1 cellular context compared by ENCODE assay signal in the genomic region with DNA sequence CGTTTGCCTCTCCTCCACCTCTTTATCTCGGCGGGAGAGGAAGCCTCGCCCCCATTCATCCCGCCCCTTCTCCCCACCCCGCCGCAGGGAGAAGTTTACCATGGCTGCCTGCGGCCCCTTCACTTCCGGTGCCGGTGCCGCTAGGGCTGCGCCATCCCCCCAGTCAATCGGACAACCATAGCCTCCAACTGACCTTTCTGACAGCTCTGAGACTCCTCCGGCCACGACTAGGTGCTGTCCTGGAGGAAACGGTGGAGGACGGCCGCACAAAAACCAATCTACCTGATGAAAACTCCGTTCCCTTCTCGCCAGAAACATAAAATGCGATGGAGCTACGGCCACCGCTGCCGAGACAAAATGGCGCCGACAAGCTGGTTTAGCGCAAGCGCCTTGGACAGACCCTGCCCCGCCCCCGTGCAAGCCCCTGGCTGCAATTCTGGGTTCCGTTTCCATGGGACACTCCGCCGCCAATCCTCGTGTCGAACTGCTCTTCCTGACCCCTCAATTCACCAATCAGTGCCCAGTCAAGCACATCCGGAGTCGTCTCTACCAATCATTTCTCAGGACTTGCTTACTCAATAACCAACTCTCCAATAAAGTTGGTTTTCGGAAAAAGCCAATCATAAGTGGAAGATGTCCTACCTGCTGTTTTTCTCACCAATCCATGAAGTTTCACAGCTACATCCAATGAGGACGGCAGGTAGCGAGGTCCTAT.
TF ChIP-seq lines count a peak whose summit lies in the region.

No MANE protein-coding gene starts in this region.

TF ChIP-seq in HepG2, 621 proteins besides CTCF, POLR2A, EP300 and RAD21 (continued from another document and continues in another):
- TF ChIP-seq ZNF678 (CRISPR knock-in tag; IDR thresholded peaks at IDR 0.05) (no peak), SAP130 (CRISPR knock-in tag; IDR thresholded peaks at IDR 0.05; ENCODE audit: low read depth) (peak; percentile 75; the same call in 1 of the 2 replicates), ZBTB38 (CRISPR knock-in tag; IDR thresholded peaks at IDR 0.05) (peak; percentile 57; the same call in 1 of the 2 replicates), NFE2L2 (IDR thresholded peaks at IDR 0.05; ENCODE audit: low read length) (no peak), HES4 (CRISPR knock-in tag; IDR thresholded peaks at IDR 0.05; ENCODE audit: borderline replicate concordance) (no peak), ZNF260 (CRISPR knock-in tag; IDR thresholded peaks at IDR 0.05; ENCODE audit: borderline replicate concordance, low read depth) (no peak), MXI1 (IDR thresholded peaks at IDR 0.05; ENCODE audit: borderline replicate concordance, low read depth, low read length) (peak; percentile 70; the same call in 2 of the 3 replicates), SPEN (CRISPR knock-in tag; IDR thresholded peaks at IDR 0.05; ENCODE audit: low read depth) (peak; percentile 75; the same call in 1 of the 2 replicates), ZNF235 (CRISPR knock-in tag; IDR thresholded peaks at IDR 0.05; ENCODE audit: borderline replicate concordance) (no peak), THYN1 (CRISPR knock-in tag; IDR thresholded peaks at IDR 0.05; ENCODE audit: borderline replicate concordance, low read depth) (no peak), PRPF4 (IDR thresholded peaks at IDR 0.05; ENCODE audit: low read depth, low read length, poor library complexity, severe bottlenecking) (no peak), NFKB2 (CRISPR knock-in tag; IDR thresholded peaks at IDR 0.05; ENCODE audit: borderline replicate concordance) (peak; percentile 65; the same call in 1 of the 2 replicates), ZNF629 (CRISPR knock-in tag; conservative IDR thresholded peaks at IDR 0.05) (0 out of 2 replicates have a peak, but pooled peaks have one; percentile 10), HMG20B (CRISPR knock-in tag; conservative IDR thresholded peaks at IDR 0.05) (no peak), ZNF143 (CRISPR knock-in tag; IDR thresholded peaks at IDR 0.05) (no peak), AHR (CRISPR knock-in tag; IDR thresholded peaks at IDR 0.05) (no peak), SMARCC2 (IDR thresholded peaks at IDR 0.05) (no peak), NFE2L1 (CRISPR knock-in tag; IDR thresholded peaks at IDR 0.05; ENCODE audit: borderline replicate concordance) (no peak), ZNF749 (CRISPR knock-in tag; IDR thresholded peaks at IDR 0.05; ENCODE audit: borderline replicate concordance) (no peak), NKX3-1 (CRISPR knock-in tag; IDR thresholded peaks at IDR 0.05) (no peak), NCOA1 (CRISPR knock-in tag; IDR thresholded peaks at IDR 0.05) (no peak), ZNF616 (CRISPR knock-in tag; IDR thresholded peaks at IDR 0.05; ENCODE audit: low read depth) (no peak), ZBTB7A (CRISPR knock-in tag; IDR thresholded peaks at IDR 0.05) (peak; percentile 58; the same call in 1 of the 2 replicates), ZNF546 (CRISPR knock-in tag; conservative IDR thresholded peaks at IDR 0.05) (no peak; the same call in 1 of the 2 replicates), MEF2D (CRISPR knock-in tag; IDR thresholded peaks at IDR 0.05) (0 out of 2 replicates have a peak, but pooled peaks have one; percentile 39), ZC3H4 (CRISPR knock-in tag; IDR thresholded peaks at IDR 0.05; ENCODE audit: borderline replicate concordance) (no peak), SP4 (CRISPR knock-in tag; IDR thresholded peaks at IDR 0.05) (0 out of 2 replicates have a peak, but pooled peaks have one; percentile 24), ZSCAN9 (CRISPR knock-in tag; IDR thresholded peaks at IDR 0.05; ENCODE audit: borderline replicate concordance) (no peak), ZNF282 (IDR thresholded peaks at IDR 0.05; ENCODE audit: partially characterized antibody) (no peak), PHF20 (CRISPR knock-in tag; IDR thresholded peaks at IDR 0.05) (peak; percentile 82), YEATS2 (CRISPR knock-in tag; IDR thresholded peaks at IDR 0.05; ENCODE audit: borderline replicate concordance) (peak; percentile 81; the same call in 1 of the 2 replicates), IKZF4 (CRISPR knock-in tag; IDR thresholded peaks at IDR 0.05; ENCODE audit: borderline replicate concordance, low read depth, not compliant biosample characterization) (no peak), KLF6 (CRISPR knock-in tag; IDR thresholded peaks at IDR 0.05) (peak; percentile 68; the same call in 1 of the 2 replicates), PHF5A (CRISPR knock-in tag; IDR thresholded peaks at IDR 0.05; ENCODE audit: low read depth, unreplicated experiment) (no peak), GTF3A (CRISPR knock-in tag; conservative IDR thresholded peaks at IDR 0.05) (0 out of 2 replicates have a peak, but pooled peaks have one; percentile 51), SOX6 (IDR thresholded peaks at IDR 0.05) (no peak), SOX6 (CRISPR knock-in tag; IDR thresholded peaks at IDR 0.05) (peak; percentile 17; the same call in 1 of the 2 replicates), ZMYM4 (CRISPR knock-in tag; IDR thresholded peaks at IDR 0.05) (peak; percentile 97), RCOR2 (CRISPR knock-in tag; IDR thresholded peaks at IDR 0.05) (no peak), FOSL2 (CRISPR knock-in tag; IDR thresholded peaks at IDR 0.05) (0 out of 2 replicates have a peak, but pooled peaks have one; percentile 32), ZNF274 (CRISPR knock-in tag; IDR thresholded peaks at IDR 0.05) (peak; percentile 43; the same call in 1 of the 2 replicates), ZNF232 (CRISPR knock-in tag; IDR thresholded peaks at IDR 0.05; ENCODE audit: borderline replicate concordance) (no peak), SRSF1 (optimal IDR thresholded peaks at IDR 0.05; ENCODE audit: low read depth, low read length) (peak; percentile 72), MIER3 (CRISPR knock-in tag; IDR thresholded peaks at IDR 0.05; ENCODE audit: borderline replicate concordance) (0 out of 2 replicates have a peak, but pooled peaks have one; percentile 11)
- TF ChIP-seq, protein P1, sequence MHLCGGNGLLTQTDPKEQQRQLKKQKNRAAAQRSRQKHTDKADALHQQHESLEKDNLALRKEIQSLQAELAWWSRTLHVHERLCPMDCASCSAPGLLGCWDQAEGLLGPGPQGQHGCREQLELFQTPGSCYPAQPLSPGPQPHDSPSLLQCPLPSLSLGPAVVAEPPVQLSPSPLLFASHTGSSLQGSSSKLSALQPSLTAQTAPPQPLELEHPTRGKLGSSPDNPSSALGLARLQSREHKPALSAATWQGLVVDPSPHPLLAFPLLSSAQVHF (CRISPR knock-in tag; IDR thresholded peaks at IDR 0.05), result no peak
- TF ChIP-seq, protein P2, sequence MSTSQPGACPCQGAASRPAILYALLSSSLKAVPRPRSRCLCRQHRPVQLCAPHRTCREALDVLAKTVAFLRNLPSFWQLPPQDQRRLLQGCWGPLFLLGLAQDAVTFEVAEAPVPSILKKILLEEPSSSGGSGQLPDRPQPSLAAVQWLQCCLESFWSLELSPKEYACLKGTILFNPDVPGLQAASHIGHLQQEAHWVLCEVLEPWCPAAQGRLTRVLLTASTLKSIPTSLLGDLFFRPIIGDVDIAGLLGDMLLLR (CRISPR knock-in tag; IDR thresholded peaks at IDR 0.05), result no peak
- TF ChIP-seq, protein P3, sequence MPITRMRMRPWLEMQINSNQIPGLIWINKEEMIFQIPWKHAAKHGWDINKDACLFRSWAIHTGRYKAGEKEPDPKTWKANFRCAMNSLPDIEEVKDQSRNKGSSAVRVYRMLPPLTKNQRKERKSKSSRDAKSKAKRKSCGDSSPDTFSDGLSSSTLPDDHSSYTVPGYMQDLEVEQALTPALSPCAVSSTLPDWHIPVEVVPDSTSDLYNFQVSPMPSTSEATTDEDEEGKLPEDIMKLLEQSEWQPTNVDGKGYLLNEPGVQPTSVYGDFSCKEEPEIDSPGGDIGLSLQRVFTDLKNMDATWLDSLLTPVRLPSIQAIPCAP (CRISPR knock-in tag; IDR thresholded peaks at IDR 0.05; ENCODE audit: low read depth), result no peak
- TF ChIP-seq, protein P4, sequence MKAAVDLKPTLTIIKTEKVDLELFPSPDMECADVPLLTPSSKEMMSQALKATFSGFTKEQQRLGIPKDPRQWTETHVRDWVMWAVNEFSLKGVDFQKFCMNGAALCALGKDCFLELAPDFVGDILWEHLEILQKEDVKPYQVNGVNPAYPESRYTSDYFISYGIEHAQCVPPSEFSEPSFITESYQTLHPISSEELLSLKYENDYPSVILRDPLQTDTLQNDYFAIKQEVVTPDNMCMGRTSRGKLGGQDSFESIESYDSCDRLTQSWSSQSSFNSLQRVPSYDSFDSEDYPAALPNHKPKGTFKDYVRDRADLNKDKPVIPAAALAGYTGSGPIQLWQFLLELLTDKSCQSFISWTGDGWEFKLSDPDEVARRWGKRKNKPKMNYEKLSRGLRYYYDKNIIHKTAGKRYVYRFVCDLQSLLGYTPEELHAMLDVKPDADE (CRISPR knock-in tag; IDR thresholded peaks at IDR 0.05), result no peak
- TF ChIP-seq, protein P5, sequence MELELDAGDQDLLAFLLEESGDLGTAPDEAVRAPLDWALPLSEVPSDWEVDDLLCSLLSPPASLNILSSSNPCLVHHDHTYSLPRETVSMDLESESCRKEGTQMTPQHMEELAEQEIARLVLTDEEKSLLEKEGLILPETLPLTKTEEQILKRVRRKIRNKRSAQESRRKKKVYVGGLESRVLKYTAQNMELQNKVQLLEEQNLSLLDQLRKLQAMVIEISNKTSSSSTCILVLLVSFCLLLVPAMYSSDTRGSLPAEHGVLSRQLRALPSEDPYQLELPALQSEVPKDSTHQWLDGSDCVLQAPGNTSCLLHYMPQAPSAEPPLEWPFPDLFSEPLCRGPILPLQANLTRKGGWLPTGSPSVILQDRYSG (CRISPR knock-in tag; IDR thresholded peaks at IDR 0.05), result no peak
- TF ChIP-seq, protein P6, sequence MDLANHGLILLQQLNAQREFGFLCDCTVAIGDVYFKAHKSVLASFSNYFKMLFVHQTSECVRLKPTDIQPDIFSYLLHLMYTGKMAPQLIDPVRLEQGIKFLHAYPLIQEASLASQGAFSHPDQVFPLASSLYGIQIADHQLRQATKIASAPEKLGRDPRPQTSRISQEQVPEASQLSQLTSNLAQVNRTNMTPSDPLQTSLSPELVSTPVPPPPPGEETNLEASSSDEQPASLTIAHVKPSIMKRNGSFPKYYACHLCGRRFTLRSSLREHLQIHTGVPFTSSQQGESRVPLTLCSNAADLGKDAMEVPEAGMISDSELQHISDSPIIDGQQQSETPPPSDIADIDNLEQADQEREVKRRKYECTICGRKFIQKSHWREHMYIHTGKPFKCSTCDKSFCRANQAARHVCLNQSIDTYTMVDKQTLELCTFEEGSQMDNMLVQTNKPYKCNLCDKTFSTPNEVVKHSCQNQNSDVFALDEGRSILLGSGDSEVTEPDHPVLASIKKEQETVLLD (CRISPR knock-in tag; IDR thresholded peaks at IDR 0.05; ENCODE audit: low read depth), result no peak
- TF ChIP-seq, protein P7, sequence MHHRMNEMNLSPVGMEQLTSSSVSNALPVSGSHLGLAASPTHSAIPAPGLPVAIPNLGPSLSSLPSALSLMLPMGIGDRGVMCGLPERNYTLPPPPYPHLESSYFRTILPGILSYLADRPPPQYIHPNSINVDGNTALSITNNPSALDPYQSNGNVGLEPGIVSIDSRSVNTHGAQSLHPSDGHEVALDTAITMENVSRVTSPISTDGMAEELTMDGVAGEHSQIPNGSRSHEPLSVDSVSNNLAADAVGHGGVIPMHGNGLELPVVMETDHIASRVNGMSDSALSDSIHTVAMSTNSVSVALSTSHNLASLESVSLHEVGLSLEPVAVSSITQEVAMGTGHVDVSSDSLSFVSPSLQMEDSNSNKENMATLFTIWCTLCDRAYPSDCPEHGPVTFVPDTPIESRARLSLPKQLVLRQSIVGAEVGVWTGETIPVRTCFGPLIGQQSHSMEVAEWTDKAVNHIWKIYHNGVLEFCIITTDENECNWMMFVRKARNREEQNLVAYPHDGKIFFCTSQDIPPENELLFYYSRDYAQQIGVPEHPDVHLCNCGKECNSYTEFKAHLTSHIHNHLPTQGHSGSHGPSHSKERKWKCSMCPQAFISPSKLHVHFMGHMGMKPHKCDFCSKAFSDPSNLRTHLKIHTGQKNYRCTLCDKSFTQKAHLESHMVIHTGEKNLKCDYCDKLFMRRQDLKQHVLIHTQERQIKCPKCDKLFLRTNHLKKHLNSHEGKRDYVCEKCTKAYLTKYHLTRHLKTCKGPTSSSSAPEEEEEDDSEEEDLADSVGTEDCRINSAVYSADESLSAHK (CRISPR knock-in tag; IDR thresholded peaks at IDR 0.05; ENCODE audit: borderline replicate concordance), result no peak
- TF ChIP-seq, protein P8, sequence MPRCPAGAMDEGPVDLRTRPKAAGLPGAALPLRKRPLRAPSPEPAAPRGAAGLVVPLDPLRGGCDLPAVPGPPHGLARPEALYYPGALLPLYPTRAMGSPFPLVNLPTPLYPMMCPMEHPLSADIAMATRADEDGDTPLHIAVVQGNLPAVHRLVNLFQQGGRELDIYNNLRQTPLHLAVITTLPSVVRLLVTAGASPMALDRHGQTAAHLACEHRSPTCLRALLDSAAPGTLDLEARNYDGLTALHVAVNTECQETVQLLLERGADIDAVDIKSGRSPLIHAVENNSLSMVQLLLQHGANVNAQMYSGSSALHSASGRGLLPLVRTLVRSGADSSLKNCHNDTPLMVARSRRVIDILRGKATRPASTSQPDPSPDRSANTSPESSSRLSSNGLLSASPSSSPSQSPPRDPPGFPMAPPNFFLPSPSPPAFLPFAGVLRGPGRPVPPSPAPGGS (CRISPR knock-in tag; IDR thresholded peaks at IDR 0.05), result no peak
- TF ChIP-seq, protein P9, sequence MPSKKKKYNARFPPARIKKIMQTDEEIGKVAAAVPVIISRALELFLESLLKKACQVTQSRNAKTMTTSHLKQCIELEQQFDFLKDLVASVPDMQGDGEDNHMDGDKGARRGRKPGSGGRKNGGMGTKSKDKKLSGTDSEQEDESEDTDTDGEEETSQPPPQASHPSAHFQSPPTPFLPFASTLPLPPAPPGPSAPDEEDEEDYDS (CRISPR knock-in tag; IDR thresholded peaks at IDR 0.05), result peak; percentile 70
- TF ChIP-seq, protein P10, sequence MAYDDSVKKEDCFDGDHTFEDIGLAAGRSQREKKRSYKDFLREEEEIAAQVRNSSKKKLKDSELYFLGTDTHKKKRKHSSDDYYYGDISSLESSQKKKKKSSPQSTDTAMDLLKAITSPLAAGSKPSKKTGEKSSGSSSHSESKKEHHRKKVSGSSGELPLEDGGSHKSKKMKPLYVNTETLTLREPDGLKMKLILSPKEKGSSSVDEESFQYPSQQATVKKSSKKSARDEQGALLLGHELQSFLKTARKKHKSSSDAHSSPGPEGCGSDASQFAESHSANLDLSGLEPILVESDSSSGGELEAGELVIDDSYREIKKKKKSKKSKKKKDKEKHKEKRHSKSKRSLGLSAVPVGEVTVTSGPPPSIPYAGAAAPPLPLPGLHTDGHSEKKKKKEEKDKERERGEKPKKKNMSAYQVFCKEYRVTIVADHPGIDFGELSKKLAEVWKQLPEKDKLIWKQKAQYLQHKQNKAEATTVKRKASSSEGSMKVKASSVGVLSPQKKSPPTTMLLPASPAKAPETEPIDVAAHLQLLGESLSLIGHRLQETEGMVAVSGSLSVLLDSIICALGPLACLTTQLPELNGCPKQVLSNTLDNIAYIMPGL (CRISPR knock-in tag; IDR thresholded peaks at IDR 0.05; ENCODE audit: borderline replicate concordance in 1 of 2, low read depth in 1 of 2), result peak; percentile 45 to 73; a peak in 2 of 4 replicates
- TF ChIP-seq, protein P11, sequence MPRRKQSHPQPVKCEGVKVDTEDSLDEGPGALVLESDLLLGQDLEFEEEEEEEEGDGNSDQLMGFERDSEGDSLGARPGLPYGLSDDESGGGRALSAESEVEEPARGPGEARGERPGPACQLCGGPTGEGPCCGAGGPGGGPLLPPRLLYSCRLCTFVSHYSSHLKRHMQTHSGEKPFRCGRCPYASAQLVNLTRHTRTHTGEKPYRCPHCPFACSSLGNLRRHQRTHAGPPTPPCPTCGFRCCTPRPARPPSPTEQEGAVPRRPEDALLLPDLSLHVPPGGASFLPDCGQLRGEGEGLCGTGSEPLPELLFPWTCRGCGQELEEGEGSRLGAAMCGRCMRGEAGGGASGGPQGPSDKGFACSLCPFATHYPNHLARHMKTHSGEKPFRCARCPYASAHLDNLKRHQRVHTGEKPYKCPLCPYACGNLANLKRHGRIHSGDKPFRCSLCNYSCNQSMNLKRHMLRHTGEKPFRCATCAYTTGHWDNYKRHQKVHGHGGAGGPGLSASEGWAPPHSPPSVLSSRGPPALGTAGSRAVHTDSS (CRISPR knock-in tag; conservative IDR thresholded peaks at IDR 0.05), result no peak
